Comparison of ENCODE assay signal across 9 cellular contexts in the genomic region with DNA sequence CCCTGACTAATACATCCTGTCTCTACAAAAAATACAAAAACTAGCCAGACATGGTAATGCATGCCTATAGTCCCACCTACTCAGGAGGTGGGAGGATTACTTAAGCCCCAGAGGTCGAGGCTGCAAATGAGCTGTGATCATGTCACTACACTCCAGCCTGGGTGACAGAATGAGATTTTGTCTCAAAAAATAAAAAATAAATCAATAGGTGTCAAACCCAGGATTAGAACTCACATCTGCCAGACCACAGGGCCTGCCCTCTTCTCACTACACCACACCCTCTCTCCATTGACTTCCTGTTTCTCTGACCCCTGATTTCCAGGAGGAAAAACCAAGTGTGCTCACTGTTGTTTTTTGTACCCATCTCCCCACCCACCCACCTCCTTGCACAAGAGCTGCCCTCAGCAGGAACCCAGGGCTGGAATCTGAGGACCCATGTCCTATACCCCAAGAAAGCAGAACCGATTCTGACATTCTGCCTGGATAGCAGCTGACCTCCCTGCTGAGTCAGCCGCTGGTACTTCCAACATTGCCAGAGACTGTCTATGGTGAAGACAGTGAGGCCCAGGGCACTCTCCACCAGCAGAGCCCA.
DNase-seq lines count a peak whose midpoint lies in the region; ATAC-seq and TF ChIP-seq lines count a peak whose summit lies in the region.
"Had no signal": no experiment of that assay in that cellular context is flagged by ENCODE, and none has a peak within 500 bp of the region (broad histone marks: within the 10 kb centered on the region; RNA-seq: fewer than 3 reads in every experiment).

No MANE protein-coding gene starts in this region.

- no peaks in the 10 kb centered on the region for H3K27me3 ChIP-seq in tibial artery

- no peak for TF ChIP-seq CTCF in tibial artery (IDR thresholded peaks at IDR 0.05)

- no peaks in the 10 kb centered on the region for H3K9me3 ChIP-seq in tibial artery

- H3K4me3 ChIP-seq in tibial artery = no peak overlapping the region

- ATAC-seq in HG03135 (IDR thresholded peaks at IDR 0.05; ENCODE audit: unreplicated experiment) = no peak
- ATAC-seq: activated naive CD4-positive, alpha-beta T cell treated with anti-CD3 and anti-CD28 coated beads, Interleukin-2, amount 50 U/mL, for 72 hours had no signal

- DNase-seq in SKM-1 treated with dmso at 0.1 percent for 144 hours (lab: John Stamatoyannopoulos, UW; ENCODE audit: unreplicated experiment) (peak; percentile 48), SKM-1 (lab: John Stamatoyannopoulos, UW; ENCODE audit: unreplicated experiment) (no peak), cerebellar cortex (ENCODE audit: low spot score) (peak; percentile 28), midbrain (lab: John Stamatoyannopoulos, UW) (peak; percentile 39), tibial artery (peak; percentile 82 to 89), GOT3 (lab: John Stamatoyannopoulos, UW) (no peak), NCI-H2107 treated with DMSO at 0.1 percent for 48 hours (lab: John Stamatoyannopoulos, UW; ENCODE audit: unreplicated experiment) (no peak)

- peaks cover 0 to 70% (median 36%) of the 10 kb centered on the region in 4 donors for H3K4me1 ChIP-seq in tibial artery

- peaks cover 0 to 8% (median 4%) of the 10 kb centered on the region in 3 donors for H3K36me3 ChIP-seq in tibial artery

- intact Hi-C loops in tibial artery (cut with DNase I; ENCODE audit: low total_unique reads) = no loop called here

- H3K27ac ChIP-seq in tibial artery = peak overlapping the region; percentile 61 to 92

Comparison
In these comparisons a context has a peak if more than half of its experiments do, and no peak if none do; other contexts are left out.
1. DNase-seq: peak in SKM-1 treated with dmso at 0.1 percent for 144 hours (single experiment), cerebellar cortex (single experiment), midbrain (single experiment) and tibial artery (2 of 2); none in SKM-1 (single experiment), GOT3 (single experiment) and NCI-H2107 treated with DMSO at 0.1 percent for 48 hours (single experiment).